In the genomic region with DNA sequence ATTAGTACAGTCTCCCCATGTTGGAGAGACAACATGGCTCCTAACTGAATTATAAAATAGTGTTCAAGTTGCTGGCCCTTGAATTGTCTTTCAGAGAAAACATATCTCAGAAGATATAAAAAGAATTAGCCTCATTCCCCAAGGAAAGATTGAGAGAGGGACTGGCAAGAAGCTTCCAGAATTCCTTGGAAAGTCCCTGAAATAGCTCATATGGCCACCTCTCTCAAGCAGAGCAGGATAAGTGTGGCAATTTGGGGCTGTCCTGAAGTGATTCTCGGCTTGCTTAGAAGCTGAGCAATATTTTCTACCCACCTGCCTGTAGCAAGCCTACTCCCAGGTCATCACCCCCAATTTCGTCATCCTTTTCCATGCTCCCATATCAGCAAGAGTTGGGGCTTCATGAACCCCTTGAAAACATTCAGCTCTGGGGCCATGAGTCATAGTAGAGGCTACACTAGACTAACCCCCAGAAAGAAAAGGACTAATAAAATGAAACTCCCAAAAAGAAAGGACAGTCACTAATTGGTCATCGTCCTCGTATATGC, we compare ENCODE assay signal across 17 cellular contexts.
A peak's percentile ranks its signal among the peaks of the same experiment; 100 is the strongest.
DNase-seq lines count a peak whose midpoint lies in the region; ATAC-seq and TF ChIP-seq lines count a peak whose summit lies in the region.
"Had no signal": no experiment of that assay in that cellular context is flagged by ENCODE, and none has a peak within 500 bp of the region (broad histone marks: within the 10 kb centered on the region; RNA-seq: fewer than 3 reads in every experiment).

No MANE protein-coding gene starts in this region.

- no peak overlapping the region for H2BK5ac ChIP-seq in mesenchymal stem cell (ENCODE audit: low read depth, low read length, poor library complexity, severe bottlenecking)

- peak overlapping the region; percentile 11 for H3K27ac ChIP-seq in adipose tissue (ENCODE audit: low read depth, low read length)
- no peak overlapping the region for H3K27ac ChIP-seq in mesenchymal stem cell (ENCODE audit: low read length, poor library complexity, severe bottlenecking)
- H3K27ac ChIP-seq in thoracic aorta: peak overlapping the region; percentile 6 to 32
- no peak overlapping the region for H3K27ac ChIP-seq in CD4-positive, alpha-beta T cell (ENCODE audit: low read depth, low read length)
- no peak overlapping the region for H3K27ac ChIP-seq in CD8-positive, alpha-beta T cell (ENCODE audit: low read depth, low read length)
- H3K27ac ChIP-seq: SJCRH30 had no signal

- no peak overlapping the region for H2AFZ ChIP-seq in mesenchymal stem cell (ENCODE audit: low read depth, low read length)

- H3K14ac ChIP-seq in mesenchymal stem cell (ENCODE audit: low read length in 2 of 2): no peak overlapping the region

- H2BK120ac ChIP-seq in mesenchymal stem cell (ENCODE audit: low read depth, low read length): no peak overlapping the region

- H3K4me3 Mint-ChIP-seq in activated T-helper 17 cell treated with anti-CD3 and anti-CD28 coated beads, Interleukin-2, amount 50 U/mL, for 72 hours: no peak overlapping the region
- no peak overlapping the region for H3K4me3 Mint-ChIP-seq in CD4-positive, alpha-beta T cell
- H3K4me3 Mint-ChIP-seq in T-cell: no peak overlapping the region
- no peak overlapping the region for H3K4me3 Mint-ChIP-seq in CD8-positive, alpha-beta T cell
- H3K4me3 Mint-ChIP-seq: CD14-positive monocyte, H9 had no signal

- H3K4me1 Mint-ChIP-seq in activated T-helper 17 cell treated with anti-CD3 and anti-CD28 coated beads, Interleukin-2, amount 50 U/mL, for 72 hours: no peaks in the 10 kb centered on the region
- H3K4me1 Mint-ChIP-seq in CD4-positive, alpha-beta T cell (ENCODE audit: low read depth): no peaks in the 10 kb centered on the region
- no peaks in the 10 kb centered on the region for H3K4me1 Mint-ChIP-seq in T-cell
- H3K4me1 Mint-ChIP-seq in CD8-positive, alpha-beta T cell (ENCODE audit: low read depth): no peaks in the 10 kb centered on the region

- intact Hi-C loops in Right ventricle myocardium superior (cut with DNase I): no loop called here
- intact Hi-C loops in CD4-positive, alpha-beta T cell (cut with DNase I, micrococcal nuclease): no loop called here
- intact Hi-C loops in CD8-positive, alpha-beta T cell (cut with DNase I, micrococcal nuclease): no loop called here

- H3K9me3 ChIP-seq in mesenchymal stem cell (ENCODE audit: control insufficient read depth, low read length) (no peaks in the 10 kb centered on the region), thoracic aorta (no peaks in the 10 kb centered on the region)
- no peaks in the 10 kb centered on the region for H3K9me3 ChIP-seq in CD4-positive, alpha-beta T cell (ENCODE audit: control insufficient read depth, low read length)
- no peaks in the 10 kb centered on the region for H3K9me3 ChIP-seq in CD8-positive, alpha-beta T cell (ENCODE audit: low read length)
- H3K9me3 ChIP-seq: Caco-2, SJCRH30 had no signal

- H3K9me3 Mint-ChIP-seq in activated T-helper 17 cell treated with anti-CD3 and anti-CD28 coated beads, Interleukin-2, amount 50 U/mL, for 72 hours: no peaks in the 10 kb centered on the region
- H3K9me3 Mint-ChIP-seq in CD4-positive, alpha-beta T cell: no peaks in the 10 kb centered on the region
- peaks cover 0 to 5% (median 0%) of the 10 kb centered on the region in 3 donors for H3K9me3 Mint-ChIP-seq in T-cell
- no peaks in the 10 kb centered on the region for H3K9me3 Mint-ChIP-seq in CD8-positive, alpha-beta T cell
- H3K9me3 Mint-ChIP-seq: CD14-positive monocyte, H9 had no signal

- no peak overlapping the region for H3K18ac ChIP-seq in mesenchymal stem cell (ENCODE audit: low read depth in 1 of 2, low read length in 2 of 2)

- no peak for TF ChIP-seq CTCF in thoracic aorta (IDR thresholded peaks at IDR 0.05)
- no peak for TF ChIP-seq CTCF in CD4-positive, alpha-beta T cell (IDR thresholded peaks at IDR 0.05)
- TF ChIP-seq CTCF in CD8-positive, alpha-beta T cell (IDR thresholded peaks at IDR 0.05): no peak

- H3K36me3 ChIP-seq in mesenchymal stem cell (ENCODE audit: control insufficient read depth in 1 of 2, insufficient read depth in 2 of 2, low read depth in 1 of 2, low read length in 2 of 2): no peaks in the 10 kb centered on the region
- no peaks in the 10 kb centered on the region for H3K36me3 ChIP-seq in thoracic aorta
- H3K36me3 ChIP-seq in CD8-positive, alpha-beta T cell (ENCODE audit: insufficient read depth, low read length): no peaks in the 10 kb centered on the region
- H3K36me3 ChIP-seq: SJCRH30 had no signal

- H2BK12ac ChIP-seq in mesenchymal stem cell (ENCODE audit: low read length in 2 of 2): no peak overlapping the region

- no peak overlapping the region for H3K4ac ChIP-seq in mesenchymal stem cell (ENCODE audit: low read depth in 1 of 2, low read length in 2 of 2)

- no peak overlapping the region for H3K23ac ChIP-seq in mesenchymal stem cell (ENCODE audit: low read length in 2 of 2)

- peaks cover 0 to 13% of the 10 kb centered on the region in 2 experiments for H3K27me3 ChIP-seq in mesenchymal stem cell (ENCODE audit: control insufficient read depth in 1 of 2, insufficient read depth in 1 of 2, low read length in 2 of 2)
- H3K27me3 ChIP-seq in thoracic aorta (replicated peaks; ENCODE audit: insufficient read depth): no peaks in the 10 kb centered on the region
- H3K27me3 ChIP-seq in CD4-positive, alpha-beta T cell (ENCODE audit: control insufficient read depth, insufficient read depth, low read length): peaks cover 4% of the 10 kb centered on the region
- no peaks in the 10 kb centered on the region for H3K27me3 ChIP-seq in CD8-positive, alpha-beta T cell (ENCODE audit: insufficient read depth, low read length)
- H3K27me3 ChIP-seq: SJCRH30 had no signal

- POLR2A ChIA-PET in CD4-positive, alpha-beta T cell (lab: Charles Lee): no interaction called here
- POLR2A ChIA-PET in T-cell (lab: Charles Lee): no interaction called here
- POLR2A ChIA-PET in CD8-positive, alpha-beta T cell (lab: Charles Lee): no interaction called here

- H3K4me1 ChIP-seq in mesenchymal stem cell (ENCODE audit: control insufficient read depth, insufficient read depth, low read depth, low read length) (peaks cover 2% of the 10 kb centered on the region), thoracic aorta (ENCODE audit: control insufficient read depth in 1 of 2, low read depth in 2 of 2) (peaks cover 16 to 51% of the 10 kb centered on the region in 2 donors)
- no peaks in the 10 kb centered on the region for H3K4me1 ChIP-seq in CD8-positive, alpha-beta T cell (ENCODE audit: insufficient read depth, low read length)
- H3K4me1 ChIP-seq: SJCRH30 had no signal

- H3K79me1 ChIP-seq in mesenchymal stem cell (replicated peaks; ENCODE audit: low read length, poor library complexity, severe bottlenecking): no peaks in the 10 kb centered on the region

- H3K4me3 ChIP-seq in mesenchymal stem cell (ENCODE audit: insufficient read depth in 1 of 2, low read depth in 1 of 2, low read length in 2 of 2) (no peak overlapping the region), thoracic aorta (no peak overlapping the region)
- H3K4me3 ChIP-seq in CD8-positive, alpha-beta T cell (ENCODE audit: low read depth, low read length): no peak overlapping the region
- H3K4me3 ChIP-seq: SJCRH30 had no signal

- ATAC-seq in Right ventricle myocardium superior (ENCODE audit: poor library complexity) (peak; percentile 18), thoracic aorta (ENCODE audit: insufficient number of reproducible peaks, low FRiP score, low read depth) (no peak), T-cell (replicated peaks in 1 of 4) (no peak)
- no peak for ATAC-seq in activated T-helper 17 cell treated with anti-CD3 and anti-CD28 coated beads, Interleukin-2, amount 50 U/mL, for 72 hours (replicated peaks)
- ATAC-seq in CD4-positive, alpha-beta T cell (ENCODE audit: poor library complexity): no peak
- no peak for ATAC-seq in CD8-positive, alpha-beta T cell

- no peaks in the 10 kb centered on the region for H3K36me3 Mint-ChIP-seq in activated T-helper 17 cell treated with anti-CD3 and anti-CD28 coated beads, Interleukin-2, amount 50 U/mL, for 72 hours (ENCODE audit: low read depth)
- no peaks in the 10 kb centered on the region for H3K36me3 Mint-ChIP-seq in CD4-positive, alpha-beta T cell (ENCODE audit: low read depth)
- no peaks in the 10 kb centered on the region for H3K36me3 Mint-ChIP-seq in T-cell
- H3K36me3 Mint-ChIP-seq in CD8-positive, alpha-beta T cell: no peaks in the 10 kb centered on the region
- H3K36me3 Mint-ChIP-seq: CD14-positive monocyte had no signal

- WGBS in adipose tissue, 3 donors: 72 to 88% (median 81%) methylated on average over 4 of the region's 4 CpGs
- 94% methylated on average over 2 of the region's 4 CpGs for WGBS in mesenchymal stem cell

- H4K91ac ChIP-seq in mesenchymal stem cell (ENCODE audit: low read length): no peak overlapping the region

- DNase-seq in Right ventricle myocardium superior (no peak), mesenchymal stem cell (peak; percentile 23), thoracic aorta (ENCODE audit: low spot score) (no peak), T-cell (no peak)
- no peak for DNase-seq in CD4-positive, alpha-beta T cell
- DNase-seq in CD8-positive, alpha-beta T cell: no peak
- DNase-seq: Caco-2, DMS153, EL, H9, NCI-H187, NCI-H446, RPMI8226, SJCRH30 had no signal

- no peak overlapping the region for H3K9ac ChIP-seq in mesenchymal stem cell (ENCODE audit: low read length)

- H3K4me2 ChIP-seq in mesenchymal stem cell (ENCODE audit: low read length, poor library complexity, severe bottlenecking): no peak overlapping the region

- no peak overlapping the region for H3K27ac Mint-ChIP-seq in activated T-helper 17 cell treated with anti-CD3 and anti-CD28 coated beads, Interleukin-2, amount 50 U/mL, for 72 hours
- no peak overlapping the region for H3K27ac Mint-ChIP-seq in CD4-positive, alpha-beta T cell
- H3K27ac Mint-ChIP-seq in T-cell: no peak overlapping the region
- H3K27ac Mint-ChIP-seq in CD8-positive, alpha-beta T cell: no peak overlapping the region
- H3K27ac Mint-ChIP-seq: CD14-positive monocyte, H9 had no signal

- no peak overlapping the region for H4K8ac ChIP-seq in mesenchymal stem cell (ENCODE audit: low read length)

- H2AK5ac ChIP-seq in mesenchymal stem cell (ENCODE audit: low read length, severe bottlenecking): no peak overlapping the region

- CTCF ChIA-PET in CD4-positive, alpha-beta T cell (lab: Charles Lee): no interaction called here
- CTCF ChIA-PET in T-cell (lab: Charles Lee): no interaction called here
- CTCF ChIA-PET in CD8-positive, alpha-beta T cell (lab: Charles Lee): no interaction called here

- peaks cover 3% of the 10 kb centered on the region for H3K27me3 Mint-ChIP-seq in activated T-helper 17 cell treated with anti-CD3 and anti-CD28 coated beads, Interleukin-2, amount 50 U/mL, for 72 hours
- peaks cover 5% of the 10 kb centered on the region for H3K27me3 Mint-ChIP-seq in CD4-positive, alpha-beta T cell
- peaks cover 0 to 4% of the 10 kb centered on the region in 2 donors for H3K27me3 Mint-ChIP-seq in T-cell
- H3K27me3 Mint-ChIP-seq in CD8-positive, alpha-beta T cell (ENCODE audit: low read depth): no peaks in the 10 kb centered on the region

- no peak overlapping the region for H2BK15ac ChIP-seq in mesenchymal stem cell (ENCODE audit: low read depth, poor library complexity, severe bottlenecking)

Comparison
In these comparisons a context has a peak if more than half of its experiments do, and no peak if none do; other contexts are left out.
1. H3K27ac ChIP-seq: peak in adipose tissue (single experiment) and thoracic aorta (2 of 2); none in mesenchymal stem cell (single experiment), CD4-positive, alpha-beta T cell (single experiment) and CD8-positive, alpha-beta T cell (single experiment).